19 cellular contexts compared by ENCODE assay signal in the genomic region with DNA sequence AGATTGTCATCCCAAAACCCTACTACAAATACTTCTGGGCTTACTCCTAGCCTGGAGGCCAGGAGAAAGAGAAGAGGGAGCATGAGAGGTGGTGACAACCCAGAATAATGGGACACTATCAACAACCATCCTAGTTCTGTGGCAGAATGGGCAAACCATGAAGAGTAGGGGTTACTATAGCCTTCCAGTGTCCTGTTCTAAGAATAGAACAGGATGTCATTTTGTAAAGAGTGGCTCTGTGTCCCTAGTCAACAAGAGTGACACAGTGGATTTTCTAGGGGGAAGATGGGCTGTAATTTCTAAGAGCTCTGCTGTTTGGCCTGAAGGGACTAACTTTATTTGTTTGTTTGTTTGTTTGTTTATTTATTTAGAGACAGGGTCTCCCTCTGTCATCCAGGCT.
DNase-seq lines count a peak whose midpoint lies in the region; ATAC-seq and TF ChIP-seq lines count a peak whose summit lies in the region.
"Had no signal": no experiment of that assay in that cellular context is flagged by ENCODE, and none has a peak within 500 bp of the region (broad histone marks: within the 10 kb centered on the region; RNA-seq: fewer than 3 reads in every experiment).

No MANE protein-coding gene starts in this region.

- peak overlapping the region; percentile 16 for H2AK9ac ChIP-seq in IMR-90 (replicated peaks; ENCODE audit: low read depth, low read length, poor library complexity)

- H3K4ac ChIP-seq in IMR-90 (ENCODE audit: low read depth, low read length): no peak overlapping the region

- H3K79me1 ChIP-seq in IMR-90 (ENCODE audit: low read depth in 1 of 2, low read length in 2 of 2): no peaks in the 10 kb centered on the region

- H4K8ac ChIP-seq in IMR-90 (ENCODE audit: low read depth in 2 of 2, low read length in 2 of 2): no peak overlapping the region

- ATAC-seq in IMR-90 (ENCODE audit: low read depth) (no peak), HG03457 (IDR thresholded peaks at IDR 0.05; ENCODE audit: unreplicated experiment) (no peak)
- ATAC-seq: GM12878, HCT116 had no signal

- H2BK5ac ChIP-seq in IMR-90 (ENCODE audit: low read depth, low read length, poor library complexity, severe bottlenecking): no peak overlapping the region

- H2BK15ac ChIP-seq in IMR-90 (ENCODE audit: low read depth, low read length): no peak overlapping the region

- H3K36me3 ChIP-seq in IMR-90 (ENCODE audit: control insufficient read depth, insufficient read depth, low read length) (no peaks in the 10 kb centered on the region), iPS-20b (ENCODE audit: insufficient read depth, low read depth, low read length) (no peaks in the 10 kb centered on the region)

- no peaks in the 10 kb centered on the region for H3K9me1 ChIP-seq in IMR-90 (ENCODE audit: insufficient read depth, low read length)

- DNase-seq in DMS53 (lab: John Stamatoyannopoulos, UW): peak; percentile 10
- no peak for DNase-seq in DMS53 treated with DMSO at 0.1 percent for 48 hours (lab: John Stamatoyannopoulos, UW; ENCODE audit: unreplicated experiment)
- no peak for DNase-seq in IMR-90
- DNase-seq in AG08396 (ENCODE audit: low spot score): no peak
- DNase-seq in erythroblast (lab: John Stamatoyannopoulos, UW): no peak
- DNase-seq: C1 segment of cervical spinal cord; Calu3; CD4-positive, alpha-beta memory T cell; COR-L47; DMS79; EL; GDM1; GOT3; H7 had no signal

- H4K91ac ChIP-seq in IMR-90 (ENCODE audit: insufficient read depth, low read depth, low read length): no peak overlapping the region

- H3K4me1 ChIP-seq in IMR-90 (ENCODE audit: control insufficient read depth, insufficient read depth, low read length): no peaks in the 10 kb centered on the region
- peaks cover 13% of the 10 kb centered on the region for H3K4me1 ChIP-seq in iPS-20b (ENCODE audit: insufficient read depth, low read length)

- H3K27me3 ChIP-seq in IMR-90 (ENCODE audit: control insufficient read depth, insufficient read depth, low read length) (peaks cover 27% of the 10 kb centered on the region), iPS-20b (ENCODE audit: insufficient read depth, low read length) (no peaks in the 10 kb centered on the region)

- in situ Hi-C loops in IMR-90 (cut with MboI; ENCODE audit: low sequenced_read_pairs): no loop called here

- no peak overlapping the region for H2AFZ ChIP-seq in IMR-90 (replicated peaks; ENCODE audit: low read length, poor library complexity)

- no peak overlapping the region for H3K4me3 ChIP-seq in IMR-90 (ENCODE audit: insufficient read depth, low read depth, low read length)
- H3K4me3 ChIP-seq in iPS-20b (ENCODE audit: low read length): no peak overlapping the region
- H3K4me3 ChIP-seq: GM12878 had no signal

- CTCF ChIA-PET in IMR-90 (lab: Yijun Ruan, JAX): no interaction called here

- no peak overlapping the region for H2AK5ac ChIP-seq in IMR-90 (ENCODE audit: low read depth, low read length)

- TF ChIP-seq CTCF in IMR-90 (conservative IDR thresholded peaks at IDR 0.05; ENCODE audit: low read depth, low read length): no peak

- TF ChIP-seq POLR2A in IMR-90 (IDR thresholded peaks at IDR 0.05; ENCODE audit: low read depth, low read length) (no peak), erythroblast (IDR thresholded peaks at IDR 0.05; ENCODE audit: low read length) (no peak)

- no peak overlapping the region for H3K27ac ChIP-seq in IMR-90 (ENCODE audit: insufficient read depth, low read length)
- H3K27ac ChIP-seq in iPS-20b (ENCODE audit: low read length): no peak overlapping the region
- H3K27ac ChIP-seq: 22Rv1 had no signal

- dilution Hi-C loops in IMR-90 (cut with HindIII; ENCODE audit: low sequenced_read_pairs, unreplicated experiment): no loop called here

- H3K56ac ChIP-seq in IMR-90 (ENCODE audit: extremely low read depth, insufficient read depth, low read length): no peak overlapping the region

- no peak overlapping the region for H3K18ac ChIP-seq in IMR-90 (ENCODE audit: low read depth, low read length)

- H3K4me2 ChIP-seq in IMR-90 (ENCODE audit: low read depth, low read length): no peak overlapping the region

- no peak overlapping the region for H3K14ac ChIP-seq in IMR-90 (replicated peaks; ENCODE audit: low read depth, low read length)

- H4K5ac ChIP-seq in IMR-90 (ENCODE audit: low read depth, low read length): no peak overlapping the region

- H3K9me3 ChIP-seq in IMR-90 (ENCODE audit: control insufficient read depth, insufficient read depth, low read length) (no peaks in the 10 kb centered on the region), iPS-20b (ENCODE audit: insufficient read depth, low read depth, low read length) (no peaks in the 10 kb centered on the region)

- POLR2A ChIA-PET in IMR-90 (lab: Charles Lee; ENCODE audit: unreplicated experiment): no interaction called here

- H2BK120ac ChIP-seq in IMR-90 (ENCODE audit: low read depth, low read length): no peak overlapping the region

- no peak overlapping the region for H2BK20ac ChIP-seq in IMR-90 (ENCODE audit: low read depth, low read length)

- TF ChIP-seq RAD21 in IMR-90 (IDR thresholded peaks at IDR 0.05; ENCODE audit: low read length): no peak

- no peak overlapping the region for H3K23ac ChIP-seq in IMR-90 (ENCODE audit: low read depth, low read length)

- BruUV-seq in IMR-90 (replicated peaks; lab: Mats Ljungman, UMichigan): no TSS peak

- no peak overlapping the region for H3K9ac ChIP-seq in IMR-90 (ENCODE audit: low read depth, low read length)
- H3K9ac ChIP-seq in iPS-20b (ENCODE audit: low read depth, low read length): peak overlapping the region; percentile 16; the same call in 1 of the 2 replicates

- H4K20me1 ChIP-seq in IMR-90 (ENCODE audit: insufficient read depth, low read length): no peaks in the 10 kb centered on the region

- intact Hi-C loops in IMR-90 (cut with micrococcal nuclease): no loop called here

TF ChIP-seq in IMR-90, 13 proteins besides CTCF, POLR2A, EP300 and RAD21:
- TF ChIP-seq MXI1 (IDR thresholded peaks at IDR 0.05; ENCODE audit: borderline replicate concordance, low read depth, low read length) (no peak), BHLHE40 (IDR thresholded peaks at IDR 0.05; ENCODE audit: low read depth, low read length) (no peak), MAFK (IDR thresholded peaks at IDR 0.05; ENCODE audit: low read depth, low read length) (no peak), RCOR1 (IDR thresholded peaks at IDR 0.05; ENCODE audit: insufficient replicate concordance, low read length) (no peak), NFE2L2 (IDR thresholded peaks at IDR 0.05; ENCODE audit: low read depth, low read length) (no peak), MAZ (IDR thresholded peaks at IDR 0.05; ENCODE audit: borderline replicate concordance, low read depth, low read length) (no peak), CEBPB (IDR thresholded peaks at IDR 0.05; ENCODE audit: low read depth, low read length) (no peak), SMC3 (IDR thresholded peaks at IDR 0.05; ENCODE audit: low read depth, low read length) (no peak), FOS (IDR thresholded peaks at IDR 0.05; ENCODE audit: low read depth, low read length) (no peak), CHD1 (IDR thresholded peaks at IDR 0.05; ENCODE audit: low read depth, low read length) (no peak), RFX5 (IDR thresholded peaks at IDR 0.05; ENCODE audit: low read depth, low read length) (no peak)
- TF ChIP-seq, protein P1, sequence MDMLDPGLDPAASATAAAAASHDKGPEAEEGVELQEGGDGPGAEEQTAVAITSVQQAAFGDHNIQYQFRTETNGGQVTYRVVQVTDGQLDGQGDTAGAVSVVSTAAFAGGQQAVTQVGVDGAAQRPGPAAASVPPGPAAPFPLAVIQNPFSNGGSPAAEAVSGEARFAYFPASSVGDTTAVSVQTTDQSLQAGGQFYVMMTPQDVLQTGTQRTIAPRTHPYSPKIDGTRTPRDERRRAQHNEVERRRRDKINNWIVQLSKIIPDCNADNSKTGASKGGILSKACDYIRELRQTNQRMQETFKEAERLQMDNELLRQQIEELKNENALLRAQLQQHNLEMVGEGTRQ (IDR thresholded peaks at IDR 0.05; ENCODE audit: low read depth, low read length): no peak
- TF ChIP-seq, protein P2, sequence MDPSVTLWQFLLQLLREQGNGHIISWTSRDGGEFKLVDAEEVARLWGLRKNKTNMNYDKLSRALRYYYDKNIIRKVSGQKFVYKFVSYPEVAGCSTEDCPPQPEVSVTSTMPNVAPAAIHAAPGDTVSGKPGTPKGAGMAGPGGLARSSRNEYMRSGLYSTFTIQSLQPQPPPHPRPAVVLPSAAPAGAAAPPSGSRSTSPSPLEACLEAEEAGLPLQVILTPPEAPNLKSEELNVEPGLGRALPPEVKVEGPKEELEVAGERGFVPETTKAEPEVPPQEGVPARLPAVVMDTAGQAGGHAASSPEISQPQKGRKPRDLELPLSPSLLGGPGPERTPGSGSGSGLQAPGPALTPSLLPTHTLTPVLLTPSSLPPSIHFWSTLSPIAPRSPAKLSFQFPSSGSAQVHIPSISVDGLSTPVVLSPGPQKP (IDR thresholded peaks at IDR 0.05; ENCODE audit: borderline replicate concordance, low read depth, low read length): no peak
